Comparison of ENCODE assay signal across 8 cellular contexts in the genomic region with DNA sequence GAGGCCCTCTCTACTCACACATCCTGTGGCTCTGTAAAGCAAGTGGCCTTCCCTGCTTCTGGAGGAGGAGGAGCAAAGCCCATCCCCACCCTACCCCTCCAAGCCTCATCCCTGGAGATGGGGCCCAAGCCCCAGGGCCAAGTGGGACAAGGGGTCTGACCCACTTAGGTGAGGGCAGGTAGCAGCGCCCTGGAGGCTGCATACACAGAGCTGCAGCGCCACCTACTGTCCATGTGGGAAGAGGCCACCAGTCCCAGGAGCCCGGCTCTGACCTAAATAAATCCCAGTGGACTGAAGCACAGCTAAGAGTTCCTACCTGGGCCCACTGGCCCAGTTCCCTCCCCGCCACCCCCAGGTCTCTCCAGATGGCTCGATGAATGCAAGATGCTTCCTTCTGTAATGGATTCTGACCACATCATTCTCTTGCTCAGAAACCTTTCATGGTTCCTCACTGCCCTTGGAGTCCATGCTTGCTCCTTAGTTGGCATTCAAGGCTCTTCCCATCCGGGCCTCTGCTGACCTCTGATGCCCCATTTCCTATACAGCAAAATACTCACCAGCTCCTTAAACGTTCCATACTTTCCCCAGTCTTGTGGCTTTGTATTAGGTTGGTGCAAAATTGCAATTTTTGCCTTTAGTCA.
A peak's percentile ranks its signal among the peaks of the same experiment; 100 is the strongest.
DNase-seq lines count a peak whose midpoint lies in the region; ATAC-seq and TF ChIP-seq lines count a peak whose summit lies in the region.

No MANE protein-coding gene starts in this region.

- H3K4me3 ChIP-seq in WI38 (ENCODE audit: low read depth, low read length): no peak overlapping the region
- H3K4me3 ChIP-seq in breast epithelium: no peak overlapping the region

- H3K4me1 ChIP-seq in breast epithelium: no peaks in the 10 kb centered on the region

- no peak overlapping the region for H3K27ac ChIP-seq in breast epithelium

- peak; percentile 79 for ATAC-seq in HG02642 (IDR thresholded peaks at IDR 0.05; ENCODE audit: poor library complexity, unreplicated experiment)
- no peak for ATAC-seq in GM19328 (IDR thresholded peaks at IDR 0.05; ENCODE audit: unreplicated experiment)

- no peaks in the 10 kb centered on the region for H3K9me3 ChIP-seq in breast epithelium

- peaks cover 5 to 25% of the 10 kb centered on the region in 2 donors for H3K27me3 ChIP-seq in breast epithelium

- intact Hi-C loops in breast epithelium (cut with DNase I; ENCODE audit: low total_unique reads): no loop called here

- TF ChIP-seq CTCF in WI38 (IDR thresholded peaks at IDR 0.05; ENCODE audit: low read depth, low read length): peak; percentile 90
- TF ChIP-seq CTCF in breast epithelium (IDR thresholded peaks at IDR 0.05): peak; percentile 59 to 95 (median 87)

- DNase-seq in DMS53 (lab: John Stamatoyannopoulos, UW) (peak; percentile 96), NCI-H2227 treated with DMSO at 0.1 percent for 48 hours (lab: John Stamatoyannopoulos, UW) (peak; percentile 60), breast epithelium (ENCODE audit: low spot score in 2 of 2) (peak; percentile 61 to 82), islet precursor cell (peak; percentile 91)
- DNase-seq in stimulated activated CD4-positive, alpha-beta T cell treated with anti-CD3 and anti-CD28 coated beads, Interleukin-1b, Interleukin-23, amount 100 ng/mL, for 24 hours (ENCODE audit: low read depth in 4 of 4, low spot score in 1 of 4): peak; percentile 75 to 87 (median 82)

- H3K36me3 ChIP-seq in breast epithelium: no peaks in the 10 kb centered on the region

- TF ChIP-seq POLR2A in breast epithelium (IDR thresholded peaks at IDR 0.05): no peak
